8 cellular contexts compared by ENCODE assay signal in genomic region chr19:48954011-48954594, GRCh38. TPM values are rescaled to one million over a fixed set of nuclear protein-coding genes. Genes with fewer than 3 reads are reported as not detected.
A peak's percentile ranks its signal among the peaks of the same experiment; 100 is the strongest.
DNase-seq lines count a peak whose midpoint lies in the region; ATAC-seq and TF ChIP-seq lines count a peak whose summit lies in the region.

No MANE protein-coding gene starts in this region.

- peak overlapping the region; percentile 9 for H3K18ac ChIP-seq in neuronal stem cell (ENCODE audit: low read length)

- H3K27me3 Mint-ChIP-seq in CD14-positive monocyte (ENCODE audit: low read depth in 3 of 3) (peaks cover 0 to 2% (median 0%) of the 10 kb centered on the region in 3 donors), endodermal cell (ENCODE audit: insufficient read depth) (peaks cover 7% of the 10 kb centered on the region)

- peak overlapping the region; percentile 65 for H3K4me2 ChIP-seq in neuronal stem cell (ENCODE audit: insufficient read depth, low read length, poor library complexity, severe bottlenecking)

- peaks cover 37% of the 10 kb centered on the region for H3K4me1 Mint-ChIP-seq in CD14-positive monocyte
- peaks cover 14% of the 10 kb centered on the region for H3K4me1 Mint-ChIP-seq in endodermal cell

- ATAC-seq in GM21526 (IDR thresholded peaks at IDR 0.05; ENCODE audit: low FRiP score, unreplicated experiment), result no peak
- ATAC-seq in GM21367 (IDR thresholded peaks at IDR 0.05; ENCODE audit: unreplicated experiment), result no peak
- ATAC-seq in GM19035 (IDR thresholded peaks at IDR 0.05; ENCODE audit: unreplicated experiment), result no peak

- H3K36me3 Mint-ChIP-seq in CD14-positive monocyte (peaks cover 15 to 28% of the 10 kb centered on the region in 2 donors), endodermal cell (ENCODE audit: low read depth) (peaks cover 32% of the 10 kb centered on the region)

- H3K9me3 Mint-ChIP-seq in CD14-positive monocyte, result peaks cover 0 to 3% (median 0%) of the 10 kb centered on the region in 7 donors
- H3K9me3 Mint-ChIP-seq in endodermal cell, result no peaks in the 10 kb centered on the region

- POLR2A ChIA-PET in GM10248 (lab: Yijun Ruan, JAX), result interaction anchor here (0.6 to 3.9 kb wide), 6 partner anchors 10 to 78 kb away, joined by 3 to 14 read pairs (median 4); partner anchors contain the start of gene FTL

- H3K14ac ChIP-seq in neuronal stem cell (ENCODE audit: low read length), result no peak overlapping the region

- no peak overlapping the region for H4K8ac ChIP-seq in neuronal stem cell (ENCODE audit: low read depth, low read length)

- no peak overlapping the region for H2BK120ac ChIP-seq in neuronal stem cell (ENCODE audit: low read depth, low read length)

- H3K36me3 ChIP-seq in NT2/D1 (ENCODE audit: insufficient read depth, insufficient read length, low read length), result peaks cover 25% of the 10 kb centered on the region
- H3K36me3 ChIP-seq in endodermal cell (ENCODE audit: control insufficient read depth, insufficient read depth, low read length), result peaks cover 30% of the 10 kb centered on the region
- peaks cover 7 to 32% of the 10 kb centered on the region in 2 donors for H3K36me3 ChIP-seq in neuronal stem cell (replicated peaks in 1 of 2; ENCODE audit: control insufficient read depth in 2 of 2, insufficient read depth in 2 of 2, low read length in 2 of 2)

- H3K79me1 ChIP-seq in neuronal stem cell (ENCODE audit: low read depth, low read length), result peaks cover 8% of the 10 kb centered on the region

- no peak overlapping the region for H3K4ac ChIP-seq in neuronal stem cell (ENCODE audit: low read length)

- CTCF ChIA-PET in GM10248 (lab: Yijun Ruan, JAX), result interaction anchor here (1.0 to 2.1 kb wide), 4 partner anchors 10 to 46 kb away, joined by 3 to 11 read pairs (median 4); no protein-coding TSS in a partner anchor

- peak overlapping the region; percentile 99 for H3K23ac ChIP-seq in neuronal stem cell (ENCODE audit: low read depth, low read length, poor library complexity)

- peak overlapping the region; percentile 40 for H3K4me3 ChIP-seq in NT2/D1 (ENCODE audit: insufficient read length, low read depth)
- peak overlapping the region; percentile 95 for H3K4me3 ChIP-seq in endodermal cell (ENCODE audit: low read length)
- peak overlapping the region; percentile 57 to 66 for H3K4me3 ChIP-seq in neuronal stem cell (ENCODE audit: low read length in 2 of 2)

- H2AFZ ChIP-seq in neuronal stem cell (ENCODE audit: low read length), result peak overlapping the region; percentile 99

- intact Hi-C loops in CD14-positive monocyte (cut with micrococcal nuclease), result loop anchor here in 1 of 2 donors (5.0 kb wide), 1 partner anchor 52 kb away; the partner anchor contains the start of gene NUCB1

- no peak overlapping the region for H3K27ac ChIP-seq in endodermal cell (ENCODE audit: low read depth, low read length)
- peak overlapping the region; percentile 44 for H3K27ac ChIP-seq in neuronal stem cell (replicated peaks; ENCODE audit: low read length)

- H3K27ac Mint-ChIP-seq in CD14-positive monocyte (peak overlapping the region in 6 of 7 donors; percentile 70 to 91 (median 82)), endodermal cell (peak overlapping the region; percentile 92)

- peaks cover 4% of the 10 kb centered on the region for H3K4me1 ChIP-seq in NT2/D1 (ENCODE audit: insufficient read depth, insufficient read length)
- H3K4me1 ChIP-seq in endodermal cell (ENCODE audit: control insufficient read depth, insufficient read depth, low read length), result no peaks in the 10 kb centered on the region
- peaks cover 6 to 7% of the 10 kb centered on the region in 2 donors for H3K4me1 ChIP-seq in neuronal stem cell (ENCODE audit: control insufficient read depth in 2 of 2, insufficient read depth in 1 of 2, low read depth in 1 of 2, low read length in 2 of 2)

- 64 to 80% methylated on average over 6 to 11 of the region's 11 CpGs for WGBS in endodermal cell (ENCODE audit: insufficient coverage in 1 of 2, insufficient read length in 1 of 2), 2 experiments
- no CpG with 5 or more reads among the region's 11 CpGs for WGBS in neuronal stem cell (ENCODE audit: extremely low coverage in 2 of 2, insufficient read length in 2 of 2, insufficient replicate concordance in 1 of 2), 2 donors

- H3K9me3 ChIP-seq in NT2/D1 (ENCODE audit: insufficient read depth, low read length) (no peaks in the 10 kb centered on the region), endodermal cell (ENCODE audit: control insufficient read depth, low read length) (no peaks in the 10 kb centered on the region), neuronal stem cell (replicated peaks in 1 of 2; ENCODE audit: control insufficient read depth in 2 of 2, insufficient read depth in 1 of 2, low read depth in 1 of 2, low read length in 2 of 2) (no peaks in the 10 kb centered on the region)

- H3K9ac ChIP-seq in NT2/D1 (ENCODE audit: insufficient read length, low read depth), result peak overlapping the region; percentile 63
- H3K9ac ChIP-seq in endodermal cell (ENCODE audit: extremely low read depth, low read length, poor library complexity, severe bottlenecking), result peak overlapping the region; percentile 91
- H3K9ac ChIP-seq in neuronal stem cell (ENCODE audit: low read depth, low read length, poor library complexity), result no peak overlapping the region

- H3K27me3 ChIP-seq in NT2/D1 (ENCODE audit: insufficient read depth, insufficient read length), result no peaks in the 10 kb centered on the region
- no peaks in the 10 kb centered on the region for H3K27me3 ChIP-seq in endodermal cell (ENCODE audit: control insufficient read depth, insufficient read depth, low read length, poor library complexity, severe bottlenecking)
- no peaks in the 10 kb centered on the region for H3K27me3 ChIP-seq in neuronal stem cell (ENCODE audit: control insufficient read depth in 3 of 3, insufficient read depth in 3 of 3, low read depth in 1 of 3, low read length in 3 of 3)

- H4K91ac ChIP-seq in neuronal stem cell (ENCODE audit: low read depth, low read length, poor library complexity), result no peak overlapping the region

- TF ChIP-seq CTCF in CD14-positive monocyte (IDR thresholded peaks at IDR 0.05) (no peak), endodermal cell (conservative IDR thresholded peaks at IDR 0.05) (no peak), GM10248 (IDR thresholded peaks at IDR 0.05; ENCODE audit: control extremely low read depth, extremely low read depth, low read depth, missing control alignments) (no peak)

- no peak overlapping the region for H2BK5ac ChIP-seq in neuronal stem cell (ENCODE audit: low read length)

- peak overlapping the region; percentile 82 to 88 for H3K4me3 Mint-ChIP-seq in CD14-positive monocyte
- H3K4me3 Mint-ChIP-seq in endodermal cell, result peak overlapping the region; percentile 65

- no peak overlapping the region for H2BK15ac ChIP-seq in neuronal stem cell (ENCODE audit: low read length)

- no peak overlapping the region for H2BK12ac ChIP-seq in neuronal stem cell (ENCODE audit: low read length)

- DNase-seq in CD14-positive monocyte (ENCODE audit: low spot score) (no peak), NT2/D1 (ENCODE audit: low read depth, low spot score) (no peak), endodermal cell (no peak), neuronal stem cell (ENCODE audit: low spot score) (no peak), GM10248 (ENCODE audit: extremely low spot score) (no peak)

- no peak overlapping the region for H2AK5ac ChIP-seq in neuronal stem cell (ENCODE audit: low read depth, low read length)

RNA-seq across cellular contexts. Expression of gene BAX, which starts 0.6 kb away (rescaled TPM):
- polyA plus RNA-seq in CD14-positive monocyte, result 10 to 100 TPM; 69.2 to 80.5 TPM
- 100 to 1,000 TPM; 172 to 184 TPM for total RNA-seq in endodermal cell
- 129 TPM for polyA plus RNA-seq in endodermal cell (2013, experiment 1 of 2)
- 117 TPM for polyA plus RNA-seq in endodermal cell (2013, experiment 2 of 2)
- 66.4 TPM for polyA plus RNA-seq in neuronal stem cell (2013, experiment 1 of 2)
- polyA plus RNA-seq in neuronal stem cell (2013, experiment 2 of 2), result 63.3 TPM

RNA-seq across cellular contexts. Expression of gene FTL, which starts 11.0 kb away (rescaled TPM):
- over 10,000 TPM; 23,650 to 26,681 TPM for polyA plus RNA-seq in CD14-positive monocyte
- 1,000 to 10,000 TPM; 1,784 to 3,181 TPM for total RNA-seq in endodermal cell
- polyA plus RNA-seq in endodermal cell (2013, experiment 1 of 2), result 1,418 TPM
- 1,365 TPM for polyA plus RNA-seq in endodermal cell (2013, experiment 2 of 2)
- 2,949 TPM for polyA plus RNA-seq in neuronal stem cell (2013, experiment 1 of 2)
- polyA plus RNA-seq in neuronal stem cell (2013, experiment 2 of 2), result 2,579 TPM

RNA-seq across cellular contexts. Expression of gene DHDH, which starts 20.6 kb away (rescaled TPM):
- under 1 TPM in 1 of 2 donors, not detected in 1; 0.38 TPM for polyA plus RNA-seq in CD14-positive monocyte
- total RNA-seq in endodermal cell, result 1 to 10 TPM in 1 of 2 donors, under 1 TPM in 1; 0.44 to 2.3 TPM
- polyA plus RNA-seq in endodermal cell (2013, experiment 1 of 2), result 1.2 TPM
- 1.2 TPM for polyA plus RNA-seq in endodermal cell (2013, experiment 2 of 2)
- 0.81 TPM for polyA plus RNA-seq in neuronal stem cell (2013, experiment 1 of 2)
- polyA plus RNA-seq in neuronal stem cell (2013, experiment 2 of 2), result 0.93 TPM

RNA-seq across cellular contexts. Expression of gene GYS1, which starts 39.0 kb away (rescaled TPM):
- 10 to 100 TPM; 13.3 to 21.3 TPM for polyA plus RNA-seq in CD14-positive monocyte
- total RNA-seq in endodermal cell, result 10 to 100 TPM; 63.5 to 69.1 TPM
- polyA plus RNA-seq in endodermal cell (2013, experiment 1 of 2), result 34.7 TPM
- 34.4 TPM for polyA plus RNA-seq in endodermal cell (2013, experiment 2 of 2)
- 17.7 TPM for polyA plus RNA-seq in neuronal stem cell (2013, experiment 1 of 2)
- 16.4 TPM for polyA plus RNA-seq in neuronal stem cell (2013, experiment 2 of 2)

RNA-seq across cellular contexts. Expression of gene RUVBL2, which starts 39.6 kb away (rescaled TPM):
- polyA plus RNA-seq in CD14-positive monocyte, result 10 to 100 TPM; 40.1 to 41.9 TPM
- 100 to 1,000 TPM; 101 to 112 TPM for total RNA-seq in endodermal cell
- 71.4 TPM for polyA plus RNA-seq in endodermal cell (2013, experiment 1 of 2)
- polyA plus RNA-seq in endodermal cell (2013, experiment 2 of 2), result 65.0 TPM
- 76.7 TPM for polyA plus RNA-seq in neuronal stem cell (2013, experiment 1 of 2)
- polyA plus RNA-seq in neuronal stem cell (2013, experiment 2 of 2), result 72.0 TPM

Comparison
In these comparisons a context has a peak if more than half of its experiments do, and no peak if none do; other contexts are left out.
1. H3K4me3 ChIP-seq: peak in every context shown above with its lines; median percentile 95 in endodermal cell; 62 in neuronal stem cell; 40 in NT2/D1.